In genomic region chr3:196518999-196519737, GRCh38 we compare ENCODE assay signal across 9 cellular contexts. TPM values are rescaled to one million over a fixed set of nuclear protein-coding genes. Genes with fewer than 3 reads are reported as not detected.
A peak's percentile ranks its signal among the peaks of the same experiment; 100 is the strongest.
DNase-seq lines count a peak whose midpoint lies in the region; ATAC-seq and TF ChIP-seq lines count a peak whose summit lies in the region.
"Had no signal": no experiment of that assay in that cellular context is flagged by ENCODE, and none has a peak within 500 bp of the region (broad histone marks: within the 10 kb centered on the region; RNA-seq: fewer than 3 reads in every experiment).

No MANE protein-coding gene starts in this region.

- H3K9me3 Mint-ChIP-seq in activated T-helper 17 cell treated with anti-CD3 and anti-CD28 coated beads, Interleukin-2, amount 50 U/mL, for 72 hours = peaks cover 12% of the 10 kb centered on the region

- peak; percentile 74 for TF ChIP-seq CTCF in PC-3 (conservative IDR thresholded peaks at IDR 0.05; ENCODE audit: low read depth, low read length)
- peak in 10 of 11 experiments; percentile 16 to 69 (median 46) for TF ChIP-seq CTCF in spleen (IDR thresholded peaks at IDR 0.05 in 8 of 11, conservative IDR thresholded peaks at IDR 0.05 in 3 of 11)

- H3K36me3 Mint-ChIP-seq in activated T-helper 17 cell treated with anti-CD3 and anti-CD28 coated beads, Interleukin-2, amount 50 U/mL, for 72 hours (ENCODE audit: low read depth) = no peaks in the 10 kb centered on the region

- H3K27me3 Mint-ChIP-seq in activated T-helper 17 cell treated with anti-CD3 and anti-CD28 coated beads, Interleukin-2, amount 50 U/mL, for 72 hours = no peaks in the 10 kb centered on the region

- ATAC-seq in PC-3 (peak; percentile 71), Right ventricle myocardium superior (ENCODE audit: poor library complexity) (peak; percentile 83), GM21723 (IDR thresholded peaks at IDR 0.05; ENCODE audit: unreplicated experiment) (no peak)
- ATAC-seq in activated T-helper 17 cell treated with anti-CD3 and anti-CD28 coated beads, Interleukin-2, amount 50 U/mL, for 72 hours (replicated peaks) = peak; percentile 91

- CTCF ChIA-PET in PC-3 (lab: Charles Lee) = interaction anchor here (0.6 kb wide), 2 partner anchors 237 to 265 kb away, joined by 3 read pairs; no protein-coding TSS in a partner anchor

- H3K4me1 ChIP-seq in PC-3 (ENCODE audit: insufficient read depth, low read length) (no peaks in the 10 kb centered on the region), spleen (no peaks in the 10 kb centered on the region)

- no peaks in the 10 kb centered on the region for H3K9me2 ChIP-seq in PC-3 (replicated peaks; ENCODE audit: low read length)

- peaks cover 4% of the 10 kb centered on the region for H3K4me1 Mint-ChIP-seq in activated T-helper 17 cell treated with anti-CD3 and anti-CD28 coated beads, Interleukin-2, amount 50 U/mL, for 72 hours

- DNase-seq in CD1c-positive myeloid dendritic cell (ENCODE audit: extremely low spot score) (peak; percentile 92), H7 (peak; percentile 37), PC-3 (peak; percentile 86), Right ventricle myocardium superior (peak; percentile 62), spleen (no peak), NCI-H1092 treated with DMSO at 0.1 percent for 48 hours (lab: John Stamatoyannopoulos, UW) (no peak)

- H3K4me3 ChIP-seq in H7 (ENCODE audit: insufficient read depth, low read depth, low read length) (no peak overlapping the region), PC-3 (ENCODE audit: low read length) (no peak overlapping the region), spleen (no peak overlapping the region)

- H3K9ac ChIP-seq in PC-3 (ENCODE audit: low read length) = no peak overlapping the region

- H3K79me2 ChIP-seq in PC-3 (ENCODE audit: low read length) = no peaks in the 10 kb centered on the region

- BruUV-seq in PC-3 (replicated peaks; lab: Mats Ljungman, UMichigan) = no TSS peak

- H3K27ac Mint-ChIP-seq in activated T-helper 17 cell treated with anti-CD3 and anti-CD28 coated beads, Interleukin-2, amount 50 U/mL, for 72 hours = no peak overlapping the region

- H3K36me3 ChIP-seq in H7 (replicated peaks; ENCODE audit: control insufficient read depth, insufficient read depth, low read length) = no peaks in the 10 kb centered on the region
- no peaks in the 10 kb centered on the region; the same call in 1 of the 2 replicates for H3K36me3 ChIP-seq in PC-3 (ENCODE audit: low read depth, low read length)
- no peaks in the 10 kb centered on the region for H3K36me3 ChIP-seq in spleen

- H2AFZ ChIP-seq in PC-3 (ENCODE audit: low read length) = no peak overlapping the region

- H3K27ac ChIP-seq in PC-3 (ENCODE audit: low read length) = no peak overlapping the region
- H3K27ac ChIP-seq in spleen = no peak overlapping the region

- TF ChIP-seq POLR2A in spleen (IDR thresholded peaks at IDR 0.05) = no peak

- no peaks in the 10 kb centered on the region for H3K27me3 ChIP-seq in H7 (ENCODE audit: control insufficient read depth, insufficient read depth, low read length)
- H3K27me3 ChIP-seq in PC-3 (ENCODE audit: low read length) = no peaks in the 10 kb centered on the region
- H3K27me3 ChIP-seq in spleen (replicated peaks in 1 of 7) = no peaks in the 10 kb centered on the region

- no peaks in the 10 kb centered on the region for H3F3A ChIP-seq in PC-3 (ENCODE audit: low read length, unreplicated experiment)

- no peak overlapping the region for H3K4me3 Mint-ChIP-seq in activated T-helper 17 cell treated with anti-CD3 and anti-CD28 coated beads, Interleukin-2, amount 50 U/mL, for 72 hours

- H3K9me3 ChIP-seq in PC-3 (ENCODE audit: low read length) = peaks cover 19% of the 10 kb centered on the region
- H3K9me3 ChIP-seq in spleen = peaks cover 15 to 73% (median 68%) of the 10 kb centered on the region in 8 donors

- intact Hi-C loops in PC-3 (cut with micrococcal nuclease) = loop anchor here (2.0 kb wide), 1 partner anchor 266 kb away; no protein-coding TSS in a partner anchor
- intact Hi-C loops in Right ventricle myocardium superior (cut with DNase I) = loop anchor here (5.0 kb wide), 1 partner anchor 267 kb away; no protein-coding TSS in a partner anchor
- intact Hi-C loops in spleen (cut with DNase I; ENCODE audit: low total_unique reads) = no loop called here

- no peaks in the 10 kb centered on the region for H4K20me1 ChIP-seq in PC-3 (ENCODE audit: low read length)

- H3K4me2 ChIP-seq in PC-3 (ENCODE audit: low read length) = no peak overlapping the region

- 45 to 61% (median 49%) methylated on average over 12 of the region's 12 CpGs for WGBS in spleen, 5 donors

- POLR2A ChIA-PET in PC-3 (lab: Charles Lee; ENCODE audit: unreplicated experiment) = no interaction called here

RNA-seq across cellular contexts. Expression of gene SMCO1, which starts 4.0 kb away (rescaled TPM):
- total RNA-seq in H7 (2014; rRNA removed; shearing (Covaris generic)) = not detected in 2 replicates
- total RNA-seq in PC-3 (2014; rRNA removed) = not detected in 2 replicates
- not detected for total RNA-seq in activated T-helper 17 cell treated with anti-CD3 and anti-CD28 coated beads, Interleukin-2, amount 50 U/mL, for 72 hours
- total RNA-seq in Right ventricle myocardium superior = 89.9 TPM
- not detected for total RNA-seq in spleen
- not detected for polyA plus RNA-seq in spleen
- total RNA-seq: NCI-H460 had no signal

RNA-seq across cellular contexts. Expression of gene RNF168, which starts 15.6 kb away (rescaled TPM):
- 30.1 and 50.3 TPM in 2 replicates for total RNA-seq in H7 (2014; rRNA removed; shearing (Covaris generic))
- 12.8 and 13.8 TPM in 2 replicates for total RNA-seq in PC-3 (2014; rRNA removed)
- 10 to 100 TPM; 16.6 to 24.7 TPM for total RNA-seq in activated T-helper 17 cell treated with anti-CD3 and anti-CD28 coated beads, Interleukin-2, amount 50 U/mL, for 72 hours
- 21.3 TPM for total RNA-seq in Right ventricle myocardium superior
- total RNA-seq in spleen = 10 to 100 TPM; 17.9 to 28.3 (median 24.2) TPM
- polyA plus RNA-seq in spleen = 1 to 10 TPM; 3.4 to 7.0 (median 3.7) TPM

RNA-seq across cellular contexts. Expression of gene WDR53, which starts 49.2 kb away (rescaled TPM):
- total RNA-seq in H7 (2014; rRNA removed; shearing (Covaris generic)) = 10.1 and 10.8 TPM in 2 replicates
- 11.7 and 17.4 TPM in 2 replicates for total RNA-seq in PC-3 (2014; rRNA removed)
- 10 to 100 TPM; 11.3 to 18.5 TPM for total RNA-seq in activated T-helper 17 cell treated with anti-CD3 and anti-CD28 coated beads, Interleukin-2, amount 50 U/mL, for 72 hours
- total RNA-seq in Right ventricle myocardium superior = 7.9 TPM
- 10 to 100 TPM in 5 of 7 donors, 1 to 10 TPM in 2; 6.2 to 17.7 (median 13.0) TPM for total RNA-seq in spleen
- polyA plus RNA-seq in spleen = 10 to 100 TPM; 13.7 to 17.1 (median 16.6) TPM

RNA-seq across cellular contexts. Expression of gene FBXO45, which starts 49.3 kb away (rescaled TPM):
- 15.6 and 19.1 TPM in 2 replicates for total RNA-seq in H7 (2014; rRNA removed; shearing (Covaris generic))
- total RNA-seq in PC-3 (2014; rRNA removed) (20.8 and 22.3 TPM in 2 replicates), Right ventricle myocardium superior (7.9 TPM), spleen (10 to 100 TPM in 3 of 7 donors, 1 to 10 TPM in 4; 7.2 to 11.7 (median 8.3) TPM)
- 10 to 100 TPM; 13.0 to 22.0 TPM for total RNA-seq in activated T-helper 17 cell treated with anti-CD3 and anti-CD28 coated beads, Interleukin-2, amount 50 U/mL, for 72 hours
- polyA plus RNA-seq in spleen = 1 to 10 TPM; 2.3 to 4.4 (median 3.1) TPM

Comparison
In these comparisons a context has a peak if more than half of its experiments do, and no peak if none do; other contexts are left out.
1. DNase-seq: peak in CD1c-positive myeloid dendritic cell (single experiment), H7 (single experiment), PC-3 (single experiment) and Right ventricle myocardium superior (single experiment); none in spleen (single experiment) and NCI-H1092 treated with DMSO at 0.1 percent for 48 hours (single experiment).
2. RNA of gene SMCO1, which starts 4.0 kb away (total RNA-seq): 89.9 TPM in Right ventricle myocardium superior (single experiment); not detected in H7, not detected in PC-3, not detected in activated T-helper 17 cell treated with anti-CD3 and anti-CD28 coated beads, Interleukin-2, amount 50 U/mL, for 72 hours and not detected in spleen; every median in the first group is over 10 times any median in the second.